ENCODE assay signal across 20 cellular contexts in genomic region chr1:162720996-162721395, GRCh38.
A peak's percentile ranks its signal among the peaks of the same experiment; 100 is the strongest.
DNase-seq lines count a peak whose midpoint lies in the region; FAIRE-seq and TF ChIP-seq lines count a peak whose summit lies in the region.
"Had no signal": no experiment of that assay in that cellular context is flagged by ENCODE, and none has a peak within 500 bp of the region (broad histone marks: within the 10 kb centered on the region; RNA-seq: fewer than 3 reads in every experiment).

No MANE protein-coding gene starts in this region.

- H3K27me3 Mint-ChIP-seq in activated naive CD4-positive, alpha-beta T cell treated with anti-CD3 and anti-CD28 coated beads for 36 hours (ENCODE audit: low read depth), result no peaks in the 10 kb centered on the region

- 24 to 31% methylated on average over 1 of the region's 1 CpG for WGBS in GM23248 (ENCODE audit: low coverage in 1 of 2, low lambda C conversion rate in 2 of 2, missing lambda C conversion rate in 2 of 2), 2 experiments

- H3K27me3 ChIP-seq in ACC112 (ENCODE audit: insufficient read depth, low read length) (no peaks in the 10 kb centered on the region), GM23248 (replicated peaks; ENCODE audit: insufficient read depth) (no peaks in the 10 kb centered on the region), muscle layer of colon (ENCODE audit: control insufficient read depth in 1 of 2, insufficient read depth in 2 of 2, low read length in 2 of 2) (no peaks in the 10 kb centered on the region)
- H3K27me3 ChIP-seq: BLaER1 had no signal

- H3K9ac ChIP-seq in GM23248 (no peak overlapping the region), muscle layer of colon (ENCODE audit: low read length) (no peak overlapping the region)
- H3K9ac ChIP-seq: BLaER1 had no signal

- H3K4me3 ChIP-seq in ACC112 (ENCODE audit: low read depth, low read length) (no peak overlapping the region), GM23248 (no peak overlapping the region), astrocyte of the spinal cord (ENCODE audit: low read depth, low read length) (no peak overlapping the region), muscle layer of colon (ENCODE audit: low read depth in 1 of 2, low read length in 2 of 2) (no peak overlapping the region)
- H3K4me3 ChIP-seq: BLaER1, PC-9 had no signal

- no peak overlapping the region for H3K27ac Mint-ChIP-seq in activated naive CD4-positive, alpha-beta T cell treated with anti-CD3 and anti-CD28 coated beads for 36 hours
- H3K27ac Mint-ChIP-seq: CD4-positive, alpha-beta memory T cell; IgD-negative memory B cell had no signal

- DNase-seq in GM23248, result peak; percentile 74
- DNase-seq in astrocyte of the spinal cord (ENCODE audit: low read depth, low spot score), result peak; percentile 33
- DNase-seq in activated naive CD4-positive, alpha-beta T cell treated with anti-CD3 and anti-CD28 coated beads for 36 hours, result no peak
- DNase-seq in mucosa of gallbladder (ENCODE audit: low spot score), result no peak
- DNase-seq in HT-29 (ENCODE audit: low spot score), result no peak
- no peak for DNase-seq in urothelium cell line (ENCODE audit: low spot score)
- DNase-seq: CD4-positive, alpha-beta memory T cell; DMS153; Karpas-422; NCI-H1105 treated with DMSO at 0.1 percent for 48 hours; NCI-H1930; NCI-H345; NCI-H526; PC-9 had no signal

- no peaks in the 10 kb centered on the region for H3K9me3 Mint-ChIP-seq in activated naive CD4-positive, alpha-beta T cell treated with anti-CD3 and anti-CD28 coated beads for 36 hours
- H3K9me3 Mint-ChIP-seq: CD4-positive, alpha-beta memory T cell had no signal

- H3K9me2 ChIP-seq in GM23248 (ENCODE audit: insufficient read depth), result no peaks in the 10 kb centered on the region

- H3K4me1 ChIP-seq in ACC112 (ENCODE audit: control insufficient read depth, insufficient read depth, low read length, unreplicated experiment) (peaks cover 27% of the 10 kb centered on the region), GM23248 (ENCODE audit: insufficient read depth) (peaks cover 33% of the 10 kb centered on the region), muscle layer of colon (ENCODE audit: insufficient read depth, low read length) (peaks cover 38% of the 10 kb centered on the region)
- H3K4me1 ChIP-seq: BLaER1 had no signal

- H4K20me1 ChIP-seq in GM23248 (ENCODE audit: insufficient read depth), result peaks cover 14% of the 10 kb centered on the region; the same call in 1 of the 2 replicates
- H4K20me1 ChIP-seq: BLaER1 had no signal

- H3K4me2 ChIP-seq in GM23248 (ENCODE audit: unreplicated experiment), result no peak overlapping the region
- H3K4me2 ChIP-seq: BLaER1, PC-9 had no signal

- H3K79me2 ChIP-seq in ACC112 (ENCODE audit: control insufficient read depth, insufficient read depth, low read length, unreplicated experiment) (peaks cover 25% of the 10 kb centered on the region), GM23248 (ENCODE audit: insufficient read depth) (peaks cover 100% of the 10 kb centered on the region)

- H3K4me1 Mint-ChIP-seq in activated naive CD4-positive, alpha-beta T cell treated with anti-CD3 and anti-CD28 coated beads for 36 hours (ENCODE audit: low read depth), result no peaks in the 10 kb centered on the region
- H3K4me1 Mint-ChIP-seq: CD4-positive, alpha-beta memory T cell; IgD-negative memory B cell had no signal

- CTCF ChIA-PET in activated naive CD4-positive, alpha-beta T cell treated with anti-CD3 and anti-CD28 coated beads for 36 hours (lab: Charles Lee), result no interaction called here

- in situ Hi-C loops in GM23248 (cut with MboI), result no loop called here
- in situ Hi-C loops in astrocyte of the spinal cord (cut with HindIII; ENCODE audit: low sequenced_read_pairs), result no loop called here

- no peak for FAIRE-seq in urothelium cell line (lab: Jason Lieb, UNC)
- FAIRE-seq: H54 had no signal

- H3F3A ChIP-seq in GM23248 (ENCODE audit: insufficient read depth), result peaks cover 39% of the 10 kb centered on the region

- H3K4me3 Mint-ChIP-seq in activated naive CD4-positive, alpha-beta T cell treated with anti-CD3 and anti-CD28 coated beads for 36 hours, result no peak overlapping the region
- H3K4me3 Mint-ChIP-seq: CD4-positive, alpha-beta memory T cell; IgD-negative memory B cell had no signal

- H3K36me3 ChIP-seq in ACC112 (ENCODE audit: insufficient read depth, low read length) (peaks cover 19% of the 10 kb centered on the region), GM23248 (ENCODE audit: low read depth) (peaks cover 18% of the 10 kb centered on the region), muscle layer of colon (ENCODE audit: insufficient read depth, low read length) (peaks cover 8% of the 10 kb centered on the region)
- H3K36me3 ChIP-seq: BLaER1 had no signal

- no peak for TF ChIP-seq CTCF in astrocyte of the spinal cord (IDR thresholded peaks at IDR 0.05; ENCODE audit: low read depth, low read length)

- intact Hi-C loops in activated naive CD4-positive, alpha-beta T cell treated with anti-CD3 and anti-CD28 coated beads for 36 hours (cut with micrococcal nuclease), result no loop called here

- H3K27ac ChIP-seq in ACC112 (ENCODE audit: low read depth, low read length), result peak overlapping the region; percentile 24
- H3K27ac ChIP-seq in GM23248, result peak overlapping the region; percentile 60
- H3K27ac ChIP-seq in muscle layer of colon (ENCODE audit: low read depth, low read length), result peak overlapping the region; percentile 12
- H3K27ac ChIP-seq: 22Rv1, BLaER1, PC-9 had no signal

- no peaks in the 10 kb centered on the region for H3K36me3 Mint-ChIP-seq in activated naive CD4-positive, alpha-beta T cell treated with anti-CD3 and anti-CD28 coated beads for 36 hours (ENCODE audit: low read depth)
- H3K36me3 Mint-ChIP-seq: CD4-positive, alpha-beta memory T cell had no signal

- H3K9me3 ChIP-seq in GM23248 (ENCODE audit: low read depth), result no peaks in the 10 kb centered on the region
- H3K9me3 ChIP-seq in muscle layer of colon (ENCODE audit: low read length), result no peaks in the 10 kb centered on the region
- H3K9me3 ChIP-seq: BLaER1 had no signal

- H2AFZ ChIP-seq in ACC112 (ENCODE audit: low read length, unreplicated experiment), result no peak overlapping the region
- no peak overlapping the region for H2AFZ ChIP-seq in GM23248
- H2AFZ ChIP-seq: PC-9 had no signal

Comparison
In these comparisons a context has a peak if more than half of its experiments do, and no peak if none do; other contexts are left out.
1. DNase-seq: peak in GM23248 (single experiment) and astrocyte of the spinal cord (single experiment); none in activated naive CD4-positive, alpha-beta T cell treated with anti-CD3 and anti-CD28 coated beads for 36 hours (single experiment), mucosa of gallbladder (single experiment), HT-29 (single experiment) and urothelium cell line (single experiment).
2. Peak in every context shown above with its lines, with median percentiles within 50 percentile points of each other: H3K27ac ChIP-seq.